In genomic region chrX:11540532-11541377, GRCh38 we compare ENCODE assay signal across 11 cellular contexts.
DNase-seq lines count a peak whose midpoint lies in the region; ATAC-seq, FAIRE-seq and TF ChIP-seq lines count a peak whose summit lies in the region.
"Had no signal": no experiment of that assay in that cellular context is flagged by ENCODE, and none has a peak within 500 bp of the region (broad histone marks: within the 10 kb centered on the region; RNA-seq: fewer than 3 reads in every experiment).

No MANE protein-coding gene starts in this region.

- H4K20me1 ChIP-seq in astrocyte (ENCODE audit: insufficient read depth, low read length): no peaks in the 10 kb centered on the region

- H3K4ac ChIP-seq in trophoblast cell (ENCODE audit: low read depth, low read length): no peak overlapping the region

- DNase-seq in AG04450 (ENCODE audit: low read depth, low spot score) (no peak), astrocyte (ENCODE audit: low read depth) (no peak), ACHN (no peak), trophoblast cell (no peak), SIG-M5 treated with dmso at 0.1 percent for 504 hours (lab: John Stamatoyannopoulos, UW; ENCODE audit: unreplicated experiment) (no peak)
- no peak for DNase-seq in stimulated activated CD4-positive, alpha-beta T cell treated with anti-CD3 and anti-CD28 coated beads, Interleukin-12 subunit alpha, Interleukin-12 subunit beta, amount 100 ng/mL, for 4 hours
- DNase-seq: stimulated activated CD4-positive, alpha-beta T cell treated with anti-CD3 and anti-CD28 coated beads, Interleukin-4, amount 100 ng/mL, for 4 hours had no signal

- H4K91ac ChIP-seq in trophoblast cell (ENCODE audit: low read depth, low read length): no peak overlapping the region

- H3K27me3 Mint-ChIP-seq in astrocyte (ENCODE audit: low read depth, unreplicated experiment): peaks cover 5% of the 10 kb centered on the region
- H3K27me3 Mint-ChIP-seq: memory B cell had no signal

- H3K4me2 ChIP-seq in astrocyte (ENCODE audit: low read length) (no peak overlapping the region), trophoblast cell (ENCODE audit: low read length) (no peak overlapping the region)

- H3K9me3 ChIP-seq in AG04450 (ENCODE audit: control insufficient read depth, insufficient read depth, low read length): no peaks in the 10 kb centered on the region
- H3K9me3 ChIP-seq in astrocyte (ENCODE audit: insufficient read depth, low read depth, low read length): no peaks in the 10 kb centered on the region
- H3K9me3 ChIP-seq in trophoblast cell (ENCODE audit: insufficient read depth, low read depth, low read length): no peaks in the 10 kb centered on the region

- H2AK5ac ChIP-seq in trophoblast cell (ENCODE audit: low read length): no peak overlapping the region

- CTCF ChIA-PET in AG04450 (lab: Charles Lee): interaction anchor here (1.0 kb wide), 1 partner anchor 217 kb away, joined by 7 read pairs; the partner anchor contains the start of gene MSL3

- H4K12ac ChIP-seq in trophoblast cell (ENCODE audit: low read depth, low read length): no peak overlapping the region

- H3K79me2 ChIP-seq in astrocyte (ENCODE audit: insufficient read depth, low read length): no peaks in the 10 kb centered on the region
- H3K79me2 ChIP-seq in trophoblast cell (ENCODE audit: control insufficient read depth, insufficient read depth, low read length, poor library complexity): no peaks in the 10 kb centered on the region

- in situ Hi-C loops in ACHN (cut with HindIII; ENCODE audit: low pct_ligation_motif_present, low pct_unique_long_range_greater_than_20kb, low sequenced_read_pairs): loop anchor here (25.0 kb wide), 1 partner anchor 222 kb away; the partner anchor contains the start of gene MSL3

- no peak overlapping the region for H2BK12ac ChIP-seq in trophoblast cell (ENCODE audit: low read length)

- H3K4me3 ChIP-seq in AG04450 (ENCODE audit: low read depth, low read length) (no peak overlapping the region), astrocyte (ENCODE audit: insufficient read depth, low read depth, low read length) (no peak overlapping the region), trophoblast cell (ENCODE audit: low read depth, low read length) (no peak overlapping the region)

- no CpG with 5 or more reads among the region's 4 CpGs for WGBS in trophoblast cell (ENCODE audit: extremely low coverage, insufficient coverage, insufficient read length)

- peak; percentile 20 for FAIRE-seq in astrocyte (lab: Jason Lieb, UNC)

- H3K4me1 ChIP-seq in astrocyte (ENCODE audit: insufficient read depth, low read length) (no peaks in the 10 kb centered on the region), trophoblast cell (ENCODE audit: control insufficient read depth in 1 of 2, insufficient read depth in 2 of 2, low read length in 2 of 2) (peaks cover 0 to 2% of the 10 kb centered on the region in 2 experiments)

- no peak overlapping the region for H3K9ac ChIP-seq in astrocyte (ENCODE audit: low read length)
- no peak overlapping the region for H3K9ac ChIP-seq in trophoblast cell (ENCODE audit: low read length)

- H3K36me3 Mint-ChIP-seq in astrocyte (ENCODE audit: low read depth, unreplicated experiment): no peaks in the 10 kb centered on the region
- H3K36me3 Mint-ChIP-seq: memory B cell had no signal

- POLR2A ChIA-PET in AG04450 (lab: Yijun Ruan, JAX): no interaction called here

- no peak overlapping the region for H3K23ac ChIP-seq in trophoblast cell (ENCODE audit: low read length)

- ATAC-seq in GM19351 (IDR thresholded peaks at IDR 0.05; ENCODE audit: unreplicated experiment) (peak; percentile 67), HG03064 (IDR thresholded peaks at IDR 0.05; ENCODE audit: low read depth, unreplicated experiment) (peak; percentile 60)

- no peak overlapping the region for H3K27ac Mint-ChIP-seq in astrocyte (ENCODE audit: unreplicated experiment)
- H3K27ac Mint-ChIP-seq: B cell, memory B cell had no signal

- no peaks in the 10 kb centered on the region for H3K9me3 Mint-ChIP-seq in astrocyte (ENCODE audit: unreplicated experiment)
- H3K9me3 Mint-ChIP-seq: memory B cell had no signal

- H3K36me3 ChIP-seq in astrocyte (ENCODE audit: insufficient read depth, low read length) (no peaks in the 10 kb centered on the region), trophoblast cell (ENCODE audit: control insufficient read depth in 1 of 2, insufficient read depth in 2 of 2, low read length in 2 of 2) (no peaks in the 10 kb centered on the region)

- H3K27ac ChIP-seq in AG04450 (ENCODE audit: low read depth, low read length) (no peak overlapping the region), astrocyte (ENCODE audit: low read depth, low read length) (no peak overlapping the region), trophoblast cell (ENCODE audit: low read depth, low read length) (no peak overlapping the region)

- no peak overlapping the region for H3K4me3 Mint-ChIP-seq in astrocyte (ENCODE audit: unreplicated experiment)
- H3K4me3 Mint-ChIP-seq: B cell, memory B cell had no signal

- H3K14ac ChIP-seq in trophoblast cell (ENCODE audit: low read length): no peak overlapping the region

- peak; percentile 10; the same call in 1 of the 2 replicates for TF ChIP-seq CTCF in AG04450 (IDR thresholded peaks at IDR 0.05; ENCODE audit: low read depth, low read length)
- TF ChIP-seq CTCF in astrocyte (IDR thresholded peaks at IDR 0.05; ENCODE audit: insufficient read depth, low read depth, low read length): no peak

- H3K27me3 ChIP-seq in AG04450 (ENCODE audit: control insufficient read depth, insufficient read depth, low read length): no peaks in the 10 kb centered on the region
- H3K27me3 ChIP-seq in astrocyte (ENCODE audit: insufficient read depth, low read length): no peaks in the 10 kb centered on the region
- H3K27me3 ChIP-seq in trophoblast cell (ENCODE audit: insufficient read depth, low read length): no peaks in the 10 kb centered on the region

- no peak overlapping the region for H3K18ac ChIP-seq in trophoblast cell (ENCODE audit: low read length)

- no peaks in the 10 kb centered on the region for H3K79me1 ChIP-seq in trophoblast cell (ENCODE audit: low read length)

- no peak overlapping the region for H4K8ac ChIP-seq in trophoblast cell (ENCODE audit: low read depth, low read length)

- H2AFZ ChIP-seq in astrocyte (ENCODE audit: low read depth, low read length): no peak overlapping the region
- H2AFZ ChIP-seq in trophoblast cell (ENCODE audit: insufficient read depth, low read length, poor library complexity): no peak overlapping the region

- no peak overlapping the region for H2BK5ac ChIP-seq in trophoblast cell (ENCODE audit: low read depth, low read length, poor library complexity)

- no peak overlapping the region for H2BK120ac ChIP-seq in trophoblast cell (ENCODE audit: insufficient read depth, low read length, poor library complexity)

- no peaks in the 10 kb centered on the region for H3K4me1 Mint-ChIP-seq in astrocyte (ENCODE audit: low read depth, unreplicated experiment)
- H3K4me1 Mint-ChIP-seq: B cell had no signal
